Comparison of ENCODE assay signal across 9 cellular contexts in genomic region chr15:81410318-81410753, GRCh38. TPM values are rescaled to one million over a fixed set of nuclear protein-coding genes. Genes with fewer than 3 reads are reported as not detected.
DNase-seq lines count a peak whose midpoint lies in the region; ATAC-seq and TF ChIP-seq lines count a peak whose summit lies in the region.
"Had no signal": no experiment of that assay in that cellular context is flagged by ENCODE, and none has a peak within 500 bp of the region (broad histone marks: within the 10 kb centered on the region; RNA-seq: fewer than 3 reads in every experiment).

No MANE protein-coding gene starts in this region.

- H3K4me3 Mint-ChIP-seq in T-cell (no peak overlapping the region), naive B cell (no peak overlapping the region)

- H3K4me1 ChIP-seq in fibroblast of lung (ENCODE audit: control insufficient read depth, extremely low read depth, insufficient read depth, low read length), result no peaks in the 10 kb centered on the region

- DNase-seq in AG10803 (ENCODE audit: low read depth) (peak; percentile 85), NCI-H1694 treated with DMSO at 0.1 percent for 48 hours (lab: John Stamatoyannopoulos, UW) (peak; percentile 74), T-cell (peak in 19 of 34 experiments; percentile 4 to 38 (median 17)), fibroblast of lung (ENCODE audit: low read depth in 2 of 2) (peak; percentile 56 to 94), naive B cell (peak; percentile 39)

- H3K79me2 ChIP-seq in fibroblast of lung (ENCODE audit: control insufficient read depth, insufficient read depth, low read length), result no peaks in the 10 kb centered on the region

- no peak overlapping the region for H3K4me3 ChIP-seq in AG10803 (ENCODE audit: low read length)
- no peak overlapping the region for H3K4me3 ChIP-seq in fibroblast of lung (replicated peaks in 1 of 4; ENCODE audit: control extremely low read depth in 1 of 4, insufficient read depth in 1 of 4, low read depth in 3 of 4, low read length in 4 of 4)

- no peaks in the 10 kb centered on the region for H3K9me3 ChIP-seq in fibroblast of lung (ENCODE audit: control insufficient read depth, insufficient read depth, low read depth, low read length)

- H3K4me1 Mint-ChIP-seq in T-cell (peaks cover 16 to 17% (median 16%) of the 10 kb centered on the region in 3 donors), naive B cell (peaks cover 0 to 5% (median 0%) of the 10 kb centered on the region in 3 donors)

- H3K9me3 Mint-ChIP-seq in T-cell (no peaks in the 10 kb centered on the region), naive B cell (peaks cover 0 to 8% (median 0%) of the 10 kb centered on the region in 7 donors)

- H3K36me3 Mint-ChIP-seq in T-cell (no peaks in the 10 kb centered on the region), naive B cell (no peaks in the 10 kb centered on the region)

- ATAC-seq in T-cell (replicated peaks in 1 of 4) (peak; percentile 65 to 85 (median 68)), naive B cell (ENCODE audit: low read depth in 2 of 2) (peak; percentile 42 to 58), GM18868 (IDR thresholded peaks at IDR 0.05; ENCODE audit: unreplicated experiment) (no peak), HG02970 (IDR thresholded peaks at IDR 0.05; ENCODE audit: low FRiP score, unreplicated experiment) (no peak)

- TF ChIP-seq CTCF in AG10803 (conservative IDR thresholded peaks at IDR 0.05; ENCODE audit: low read length) (peak; percentile 63), GM12873 (IDR thresholded peaks at IDR 0.05; ENCODE audit: insufficient read depth, low read depth, low read length, missing control alignments) (peak; percentile 48), fibroblast of lung (conservative IDR thresholded peaks at IDR 0.05 in 1 of 2, IDR thresholded peaks at IDR 0.05 in 1 of 2; ENCODE audit: low read depth in 1 of 2, low read length in 2 of 2) (peak; percentile 37 to 55)

- CTCF ChIA-PET in T-cell (lab: Charles Lee), result interaction anchor here (0.7 to 1.4 kb wide), 7 partner anchors 21 to 634 kb away, joined by 3 to 4 read pairs (median 3); no protein-coding TSS in a partner anchor

- H3K4me2 ChIP-seq in fibroblast of lung (ENCODE audit: extremely low read depth, insufficient read depth, low read length), result no peak overlapping the region

- peaks cover 11 to 16% of the 10 kb centered on the region in 2 donors for H3K27me3 Mint-ChIP-seq in T-cell
- peaks cover 15 to 32% (median 29%) of the 10 kb centered on the region in 3 donors for H3K27me3 Mint-ChIP-seq in naive B cell

- no peak overlapping the region for H2AFZ ChIP-seq in fibroblast of lung (ENCODE audit: low read length)

- POLR2A ChIA-PET in T-cell (lab: Charles Lee), result interaction anchor here in 1 of 2 donors (0.6 to 0.7 kb wide), 3 partner anchors 28 to 863 kb away, joined by 3 to 4 read pairs (median 4); no protein-coding TSS in a partner anchor

- H3K36me3 ChIP-seq in fibroblast of lung (ENCODE audit: control insufficient read depth, insufficient read depth, low read length), result no peaks in the 10 kb centered on the region

- no peak overlapping the region for H3K27ac ChIP-seq in fibroblast of lung (ENCODE audit: insufficient read depth, low read length)

- H3K27me3 ChIP-seq in fibroblast of lung (ENCODE audit: control insufficient read depth, insufficient read depth, low read length), result no peaks in the 10 kb centered on the region

- no peak overlapping the region for H3K9ac ChIP-seq in fibroblast of lung (ENCODE audit: insufficient read depth, low read length)

- H3K27ac Mint-ChIP-seq in T-cell, result no peak overlapping the region
- H3K27ac Mint-ChIP-seq in naive B cell, result no peak overlapping the region

- H4K20me1 ChIP-seq in fibroblast of lung (ENCODE audit: control insufficient read depth, extremely low read depth, insufficient read depth, low read length), result no peaks in the 10 kb centered on the region

RNA-seq across cellular contexts. Expression of gene TMC3, which starts 36.3 kb away (rescaled TPM):
- not detected for total RNA-seq in T-cell
- not detected in 2 replicates for total RNA-seq in fibroblast of lung
- not detected in 2 replicates for polyA plus RNA-seq in fibroblast of lung
- polyA plus RNA-seq in fibroblast of lung (2012), result 0.02 and 0.05 TPM in 2 replicates
- not detected in 2 replicates for polyA minus RNA-seq in fibroblast of lung (ENCODE audit: low replicate concordance)
- not detected for polyA plus RNA-seq in naive B cell (ENCODE audit: low read depth in 6 of 6)
- total RNA-seq: mononuclear cell had no signal

Comparison
In these comparisons a context has a peak if more than half of its experiments do, and no peak if none do; other contexts are left out.
1. DNase-seq: peak in every context shown above with its lines; median percentile 85 in AG10803; 75 in fibroblast of lung; 74 in NCI-H1694 treated with DMSO at 0.1 percent for 48 hours; 39 in naive B cell; 17 in T-cell.
2. ATAC-seq: peak in T-cell (4 of 4) and naive B cell (2 of 2); none in GM18868 (single experiment) and HG02970 (single experiment).
3. Peak in every context shown above with its lines, with median percentiles within 50 percentile points of each other: CTCF ChIP-seq.